Comparison of ENCODE assay signal across 8 cellular contexts in the genomic region with DNA sequence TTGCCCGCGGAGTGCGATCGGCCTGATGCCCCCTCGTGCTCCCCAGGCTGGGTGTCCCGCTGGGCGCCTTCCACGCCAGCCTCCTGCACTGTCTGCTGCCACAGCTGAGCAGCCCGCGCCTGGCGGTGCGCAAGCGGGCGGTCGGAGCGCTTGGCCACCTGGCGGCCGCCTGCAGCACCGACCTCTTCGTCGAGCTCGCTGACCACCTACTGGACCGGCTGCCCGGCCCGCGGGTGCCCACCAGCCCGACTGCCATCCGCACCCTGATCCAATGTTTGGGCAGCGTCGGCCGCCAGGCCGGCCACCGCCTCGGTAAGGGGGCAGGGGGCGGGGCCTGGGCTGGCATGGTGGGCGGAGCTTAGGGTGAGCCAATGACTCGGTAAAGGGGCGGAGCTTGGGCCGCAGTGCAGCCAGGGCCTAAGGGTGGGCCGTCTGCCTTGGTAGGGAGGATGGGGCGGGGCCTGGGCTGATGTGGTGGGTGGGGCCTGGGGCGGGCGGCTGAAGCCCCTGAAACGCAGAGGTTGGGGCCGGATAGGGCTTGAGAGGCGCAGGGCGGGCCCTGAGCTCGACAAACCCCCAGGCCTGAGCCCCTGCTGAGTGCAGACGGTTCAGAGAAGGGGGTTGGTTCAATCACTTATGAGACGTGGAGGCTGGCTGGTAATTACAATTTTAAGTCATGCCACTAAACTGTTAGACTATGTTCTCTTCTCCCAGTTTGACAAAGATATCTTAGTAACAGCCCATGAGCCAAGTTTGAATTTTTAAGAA. TPM values are rescaled to one million over a fixed set of nuclear protein-coding genes. Genes with fewer than 3 reads are reported as not detected.
DNase-seq lines count a peak whose midpoint lies in the region; ATAC-seq, FAIRE-seq and TF ChIP-seq lines count a peak whose summit lies in the region.

No MANE protein-coding gene starts in this region.

- H3K4me1 ChIP-seq in HepG2 (ENCODE audit: insufficient read depth, low read length): peaks cover 29% of the 10 kb centered on the region

- POLR2A ChIA-PET in activated CD4-positive, alpha-beta T cell treated with anti-CD3 and anti-CD28 coated beads, Interleukin-2, amount 10 ng/mL, durations not matched to agents 7 days and 5 days (lab: Charles Lee): interaction anchor here (1.0 kb wide), 1 partner anchor 31 kb away, joined by 5 read pairs; the partner anchor contains the start of gene RPL32
- POLR2A ChIA-PET in HepG2 (lab: Yijun Ruan, JAX): interaction anchor here (1.0 to 1.3 kb wide), 4 partner anchors 13 to 32 kb away, joined by 4 to 5 read pairs (median 5); partner anchors contain the start of gene RPL32

- H3K4me3 ChIP-seq in HepG2 (replicated peaks in 1 of 3; ENCODE audit: insufficient read depth in 1 of 3, low read depth in 2 of 3, low read length in 3 of 3): peak overlapping the region; percentile 54 to 76 (median 65); a peak in 5 of 6 replicates

- peaks cover 3% of the 10 kb centered on the region for H3K27me3 Mint-ChIP-seq in activated CD4-positive, alpha-beta T cell treated with anti-CD3 and anti-CD28 coated beads, Interleukin-2, amount 10 ng/mL, durations not matched to agents 7 days and 5 days

- peak; percentile 75 for TF ChIP-seq CTCF in HepG2 (CRISPR knock-in tag; IDR thresholded peaks at IDR 0.05)

- no peaks in the 10 kb centered on the region for H3K79me2 ChIP-seq in HepG2 (ENCODE audit: insufficient read depth, low read length)

- no peaks in the 10 kb centered on the region for H3K9me3 ChIP-seq in HepG2 (ENCODE audit: low read length)

- peak overlapping the region; percentile 58 for H3K9ac ChIP-seq in HepG2 (ENCODE audit: insufficient read depth, low read depth, low read length)

- H3K9me3 Mint-ChIP-seq in activated CD4-positive, alpha-beta T cell treated with anti-CD3 and anti-CD28 coated beads, Interleukin-2, amount 10 ng/mL, durations not matched to agents 7 days and 5 days: no peaks in the 10 kb centered on the region

- H3K27me3 ChIP-seq in HepG2 (ENCODE audit: control insufficient read depth in 1 of 2, insufficient read depth in 2 of 2, low read length in 2 of 2): peaks cover 4 to 50% of the 10 kb centered on the region in 2 experiments

- peak in 1 of 2 experiments; percentile 53; a peak in 1 of 4 replicates for TF ChIP-seq POLR2A in HepG2 (IDR thresholded peaks at IDR 0.05; ENCODE audit: insufficient read depth in 1 of 2, low read depth in 2 of 2, low read length in 2 of 2)

- TF ChIP-seq EP300 in HepG2 (IDR thresholded peaks at IDR 0.05; ENCODE audit: low read depth in 2 of 2, low read length in 2 of 2) (no peak), HepG2 (CRISPR knock-in tag; IDR thresholded peaks at IDR 0.05; ENCODE audit: borderline replicate concordance) (no peak)

- in situ Hi-C loops in HepG2 (cut with HindIII; ENCODE audit: extremely low pct_ligation_motif_present, low pct_unique_long_range_greater_than_20kb): no loop called here

- 0% methylated on average over 3 of the region's 50 CpGs for WGBS in HepG2 (ENCODE audit: low lambda C conversion rate)

- peaks cover 7% of the 10 kb centered on the region for H3K4me1 Mint-ChIP-seq in activated CD4-positive, alpha-beta T cell treated with anti-CD3 and anti-CD28 coated beads, Interleukin-2, amount 10 ng/mL, durations not matched to agents 7 days and 5 days

- ATAC-seq in HG03039 (IDR thresholded peaks at IDR 0.05; ENCODE audit: unreplicated experiment) (peak; percentile 96), HepG2 (peak; percentile 94)

- DNase-seq in NCI-H82 (lab: John Stamatoyannopoulos, UW) (peak; percentile 29), NCI-H82 treated with DMSO at 0.1 percent for 48 hours (lab: John Stamatoyannopoulos, UW; ENCODE audit: unreplicated experiment) (no peak), NCI-H2196 treated with DMSO at 0.1 percent for 48 hours (lab: John Stamatoyannopoulos, UW; ENCODE audit: unreplicated experiment) (peak; percentile 62), dedifferentiated amniotic fluid mesenchymal stem cell (ENCODE audit: extremely low spot score) (peak; percentile 83), HepG2 (ENCODE audit: low spot score) (peak; percentile 85)
- DNase-seq in activated CD4-positive, alpha-beta T cell treated with anti-CD3 and anti-CD28 coated beads, Interleukin-2, amount 10 ng/mL, durations not matched to agents 7 days and 5 days: peak; percentile 94
- peak; percentile 89 for DNase-seq in stimulated activated CD4-positive, alpha-beta T cell treated with anti-CD3 and anti-CD28 coated beads, Interleukin-2, amount 100 ng/mL, for 4 hours (ENCODE audit: low read depth)

- intact Hi-C loops in HepG2 (cut with micrococcal nuclease; ENCODE audit: unreplicated experiment): no loop called here

- H4K20me1 ChIP-seq in HepG2 (ENCODE audit: insufficient read depth, low read length): no peaks in the 10 kb centered on the region

- TF ChIP-seq RAD21 in HepG2 (CRISPR knock-in tag; IDR thresholded peaks at IDR 0.05): peak; percentile 84

- H3K36me3 ChIP-seq in HepG2 (replicated peaks in 1 of 2; ENCODE audit: control insufficient read depth in 1 of 2, insufficient read depth in 2 of 2, low read length in 2 of 2): no peaks in the 10 kb centered on the region

- no peaks in the 10 kb centered on the region for H3K36me3 Mint-ChIP-seq in activated CD4-positive, alpha-beta T cell treated with anti-CD3 and anti-CD28 coated beads, Interleukin-2, amount 10 ng/mL, durations not matched to agents 7 days and 5 days (ENCODE audit: low read depth)

- H3K27ac Mint-ChIP-seq in activated CD4-positive, alpha-beta T cell treated with anti-CD3 and anti-CD28 coated beads, Interleukin-2, amount 10 ng/mL, durations not matched to agents 7 days and 5 days: no peak overlapping the region

- CTCF ChIA-PET in activated CD4-positive, alpha-beta T cell treated with anti-CD3 and anti-CD28 coated beads, Interleukin-2, amount 10 ng/mL, durations not matched to agents 7 days and 5 days (lab: Charles Lee): interaction anchor here (0.6 to 3.7 kb wide), 23 partner anchors 9 to 174 kb away, joined by 3 to 36 read pairs (median 4); partner anchors contain the start of gene RPL32
- CTCF ChIA-PET in HepG2 (lab: Yijun Ruan, JAX; ENCODE audit: low intra/inter-chr PET ratio, low total read pairs): no interaction called here

- peak overlapping the region; percentile 31 for H2AFZ ChIP-seq in HepG2 (ENCODE audit: low read length)

- H3K27ac ChIP-seq in HepG2 (ENCODE audit: extremely low read length, insufficient read depth, low read length): no peak overlapping the region

- H3K4me3 Mint-ChIP-seq in activated CD4-positive, alpha-beta T cell treated with anti-CD3 and anti-CD28 coated beads, Interleukin-2, amount 10 ng/mL, durations not matched to agents 7 days and 5 days: peak overlapping the region; percentile 63

- peak; percentile 60 for FAIRE-seq in HepG2 (lab: Jason Lieb, UNC)

- no TSS peak for BruUV-seq in HepG2 (replicated peaks; lab: Mats Ljungman, UMichigan)

- peak overlapping the region; percentile 78 for H3K4me2 ChIP-seq in HepG2 (ENCODE audit: low read depth, low read length)

RNA-seq across cellular contexts. Expression of gene CAND2, which starts 13.7 kb away (rescaled TPM):
- under 1 TPM; 0.84 to 0.98 TPM for total RNA-seq in activated CD4-positive, alpha-beta T cell treated with anti-CD3 and anti-CD28 coated beads, Interleukin-2, amount 10 ng/mL, durations not matched to agents 7 days and 5 days
- total RNA-seq in HepG2 (2016; rRNA removed; fragmentation: Illumina TruSeq; extraction: Trizol): not detected in 2 replicates
- not detected in 2 replicates for total RNA-seq in HepG2 (2016; cell fraction: cytosol; rRNA removed; fragmentation: Illumina TruSeq; extraction: Trizol; ENCODE audit: low read depth)
- not detected in 2 replicates for total RNA-seq in HepG2 (2016; cell fraction: insoluble cytoplasmic fraction; rRNA removed; fragmentation: Illumina TruSeq; extraction: Trizol)
- not detected in 2 replicates for total RNA-seq in HepG2 (2016; cell fraction: membrane; rRNA removed; fragmentation: Illumina TruSeq; extraction: Trizol)
- total RNA-seq in HepG2 (2016; cell fraction: nucleus; rRNA removed; fragmentation: Illumina TruSeq; extraction: Trizol): not detected in 2 replicates
- polyA plus RNA-seq in HepG2 (2011; rRNA removed): 0.01 and 0.09 TPM in 2 replicates
- polyA plus RNA-seq in HepG2 (2011; cell fraction: cytosol; rRNA removed): 0.03 TPM in 1 of 2 replicates, not detected in the other
- 0.05 and 0.12 TPM in 2 replicates for polyA plus RNA-seq in HepG2 (2011; cell fraction: nucleus; rRNA removed)
- 0.07 and 0.13 TPM in 2 replicates for polyA plus RNA-seq in HepG2 (2012)
- polyA plus RNA-seq in HepG2 (2016; cell fraction: cytosol; fragmentation: Illumina TruSeq; extraction: Trizol; ENCODE audit: low read depth): not detected in 2 replicates
- polyA plus RNA-seq in HepG2 (2016; cell fraction: insoluble cytoplasmic fraction; fragmentation: Illumina TruSeq; extraction: Trizol; ENCODE audit: low read depth): not detected in 2 replicates
- not detected in 2 replicates for polyA plus RNA-seq in HepG2 (2016; cell fraction: membrane; fragmentation: Illumina TruSeq; extraction: Trizol; ENCODE audit: low read depth)
- polyA plus RNA-seq in HepG2 (2016; cell fraction: nucleus; fragmentation: Illumina TruSeq; extraction: Trizol; ENCODE audit: insufficient read depth, low read depth): not detected in 2 replicates
- polyA minus RNA-seq in HepG2 (2011; rRNA and poly(A)+ RNA removed; ENCODE audit: low replicate concordance): 0.04 and 0.26 TPM in 2 replicates
- not detected in 2 replicates for polyA minus RNA-seq in HepG2 (2011; cell fraction: cytosol; rRNA and poly(A)+ RNA removed)
- polyA minus RNA-seq in HepG2 (2011; cell fraction: nucleus; rRNA and poly(A)+ RNA removed): 0.12 TPM in 1 of 2 replicates, not detected in the other

RNA-seq across cellular contexts. Expression of gene RPL32, which starts 31.2 kb away (rescaled TPM):
- 1,000 to 10,000 TPM; 2,113 to 2,760 TPM for total RNA-seq in activated CD4-positive, alpha-beta T cell treated with anti-CD3 and anti-CD28 coated beads, Interleukin-2, amount 10 ng/mL, durations not matched to agents 7 days and 5 days
- total RNA-seq in HepG2 (2016; rRNA removed; fragmentation: Illumina TruSeq; extraction: Trizol): 1,781 and 2,179 TPM in 2 replicates
- 3,269 and 3,354 TPM in 2 replicates for total RNA-seq in HepG2 (2016; cell fraction: cytosol; rRNA removed; fragmentation: Illumina TruSeq; extraction: Trizol; ENCODE audit: low read depth)
- 1,702 and 2,262 TPM in 2 replicates for total RNA-seq in HepG2 (2016; cell fraction: insoluble cytoplasmic fraction; rRNA removed; fragmentation: Illumina TruSeq; extraction: Trizol)
- total RNA-seq in HepG2 (2016; cell fraction: membrane; rRNA removed; fragmentation: Illumina TruSeq; extraction: Trizol): 4,253 and 4,526 TPM in 2 replicates
- total RNA-seq in HepG2 (2016; cell fraction: nucleus; rRNA removed; fragmentation: Illumina TruSeq; extraction: Trizol): 560 and 609 TPM in 2 replicates
- 2,268 and 2,401 TPM in 2 replicates for polyA plus RNA-seq in HepG2 (2011; rRNA removed)
- polyA plus RNA-seq in HepG2 (2011; cell fraction: cytosol; rRNA removed): 1,778 and 1,795 TPM in 2 replicates
- 459 and 538 TPM in 2 replicates for polyA plus RNA-seq in HepG2 (2011; cell fraction: nucleus; rRNA removed)
- polyA plus RNA-seq in HepG2 (2012): 2,727 and 3,505 TPM in 2 replicates
- polyA plus RNA-seq in HepG2 (2016; cell fraction: cytosol; fragmentation: Illumina TruSeq; extraction: Trizol; ENCODE audit: low read depth): 4,453 and 4,819 TPM in 2 replicates
- 2,446 and 2,535 TPM in 2 replicates for polyA plus RNA-seq in HepG2 (2016; cell fraction: insoluble cytoplasmic fraction; fragmentation: Illumina TruSeq; extraction: Trizol; ENCODE audit: low read depth)
- polyA plus RNA-seq in HepG2 (2016; cell fraction: membrane; fragmentation: Illumina TruSeq; extraction: Trizol; ENCODE audit: low read depth): 4,866 and 4,953 TPM in 2 replicates
- 1,119 and 1,145 TPM in 2 replicates for polyA plus RNA-seq in HepG2 (2016; cell fraction: nucleus; fragmentation: Illumina TruSeq; extraction: Trizol; ENCODE audit: insufficient read depth, low read depth)
- polyA minus RNA-seq in HepG2 (2011; rRNA and poly(A)+ RNA removed; ENCODE audit: low replicate concordance): 371 and 1,174 TPM in 2 replicates
- 694 and 812 TPM in 2 replicates for polyA minus RNA-seq in HepG2 (2011; cell fraction: cytosol; rRNA and poly(A)+ RNA removed)
- 216 and 257 TPM in 2 replicates for polyA minus RNA-seq in HepG2 (2011; cell fraction: nucleus; rRNA and poly(A)+ RNA removed)

RNA-seq across cellular contexts. Expression of gene TMEM40, which starts 51.1 kb away (rescaled TPM):
- not detected for total RNA-seq in activated CD4-positive, alpha-beta T cell treated with anti-CD3 and anti-CD28 coated beads, Interleukin-2, amount 10 ng/mL, durations not matched to agents 7 days and 5 days
- not detected in 2 replicates for total RNA-seq in HepG2 (2016; rRNA removed; fragmentation: Illumina TruSeq; extraction: Trizol)
- not detected in 2 replicates for total RNA-seq in HepG2 (2016; cell fraction: cytosol; rRNA removed; fragmentation: Illumina TruSeq; extraction: Trizol; ENCODE audit: low read depth)
- 0.09 TPM in 1 of 2 replicates, not detected in the other for total RNA-seq in HepG2 (2016; cell fraction: insoluble cytoplasmic fraction; rRNA removed; fragmentation: Illumina TruSeq; extraction: Trizol)
- total RNA-seq in HepG2 (2016; cell fraction: membrane; rRNA removed; fragmentation: Illumina TruSeq; extraction: Trizol): 0.12 TPM in 1 of 2 replicates, not detected in the other
- not detected in 2 replicates for total RNA-seq in HepG2 (2016; cell fraction: nucleus; rRNA removed; fragmentation: Illumina TruSeq; extraction: Trizol)
- polyA plus RNA-seq in HepG2 (2011; rRNA removed): 0.16 and 0.22 TPM in 2 replicates
- 0.11 and 0.21 TPM in 2 replicates for polyA plus RNA-seq in HepG2 (2011; cell fraction: cytosol; rRNA removed)
- polyA plus RNA-seq in HepG2 (2011; cell fraction: nucleus; rRNA removed): not detected in 2 replicates
- 0.29 TPM in 1 of 2 replicates, not detected in the other for polyA plus RNA-seq in HepG2 (2012)
- polyA plus RNA-seq in HepG2 (2016; cell fraction: cytosol; fragmentation: Illumina TruSeq; extraction: Trizol; ENCODE audit: low read depth): not detected in 2 replicates
- not detected in 2 replicates for polyA plus RNA-seq in HepG2 (2016; cell fraction: insoluble cytoplasmic fraction; fragmentation: Illumina TruSeq; extraction: Trizol; ENCODE audit: low read depth)
- polyA plus RNA-seq in HepG2 (2016; cell fraction: membrane; fragmentation: Illumina TruSeq; extraction: Trizol; ENCODE audit: low read depth): 0.51 TPM in 1 of 2 replicates, not detected in the other
- polyA plus RNA-seq in HepG2 (2016; cell fraction: nucleus; fragmentation: Illumina TruSeq; extraction: Trizol; ENCODE audit: insufficient read depth, low read depth): not detected in 2 replicates
- polyA minus RNA-seq in HepG2 (2011; rRNA and poly(A)+ RNA removed; ENCODE audit: low replicate concordance): 0.56 TPM in 1 of 2 replicates, not detected in the other
- not detected in 2 replicates for polyA minus RNA-seq in HepG2 (2011; cell fraction: cytosol; rRNA and poly(A)+ RNA removed)
- polyA minus RNA-seq in HepG2 (2011; cell fraction: nucleus; rRNA and poly(A)+ RNA removed): not detected in 2 replicates
